8 cellular contexts compared by ENCODE assay signal in the genomic region with DNA sequence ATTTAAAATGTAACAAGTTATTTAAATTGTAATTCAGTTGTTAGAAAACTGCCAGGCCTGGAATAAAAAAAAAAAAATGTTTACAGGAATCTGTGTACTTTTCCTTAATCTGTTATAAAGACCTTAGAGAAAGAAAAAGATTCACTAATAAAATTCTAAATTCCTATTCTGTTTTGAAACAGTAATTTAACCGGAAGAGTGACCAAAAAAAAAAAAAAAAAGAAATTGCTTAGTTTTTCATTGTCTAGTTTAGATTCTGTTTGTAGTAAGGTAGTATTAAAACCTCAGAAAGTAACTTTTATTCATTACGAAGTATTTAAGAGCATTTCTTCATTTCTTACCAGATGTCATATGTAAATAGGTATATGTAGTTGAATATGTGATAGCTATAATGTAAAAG. TPM values are rescaled to one million over a fixed set of nuclear protein-coding genes. Genes with fewer than 3 reads are reported as not detected.
DNase-seq lines count a peak whose midpoint lies in the region; ATAC-seq and TF ChIP-seq lines count a peak whose summit lies in the region.

No MANE protein-coding gene starts in this region.

- peak overlapping the region; percentile 93 for H3K4me2 ChIP-seq in PC-9

- H3K36me3 ChIP-seq in GM06990 (ENCODE audit: control insufficient read depth, insufficient read depth, low read length) (no peaks in the 10 kb centered on the region), PC-9 (ENCODE audit: low read depth) (no peaks in the 10 kb centered on the region), psoas muscle (ENCODE audit: insufficient read depth in 1 of 2, low read depth in 1 of 2) (no peaks in the 10 kb centered on the region)

- H4K20me1 ChIP-seq in PC-9 (ENCODE audit: insufficient read depth): no peaks in the 10 kb centered on the region

- WGBS in psoas muscle, 3 donors: 68 to 78% (median 73%) methylated on average over 2 of the region's 2 CpGs

- H3K27ac Mint-ChIP-seq in endothelial cell (ENCODE audit: unreplicated experiment): peak overlapping the region; percentile 84

- H3K9me2 ChIP-seq in PC-9 (ENCODE audit: insufficient read depth): no peaks in the 10 kb centered on the region

- H3K4me1 Mint-ChIP-seq in endothelial cell (ENCODE audit: unreplicated experiment): peaks cover 31% of the 10 kb centered on the region

- POLR2A ChIA-PET in PC-9 (lab: Charles Lee; ENCODE audit: unreplicated experiment): interaction anchor here (0.5 kb wide), 1 partner anchor 1312 kb away, joined by 3 read pairs; no protein-coding TSS in a partner anchor

- H3K27ac ChIP-seq in PC-9 (peak overlapping the region; percentile 83), psoas muscle (peak overlapping the region; percentile 94)

- H3K79me2 ChIP-seq in PC-9 (ENCODE audit: low read depth): peaks cover 66% of the 10 kb centered on the region

- H3K9me3 Mint-ChIP-seq in endothelial cell (ENCODE audit: unreplicated experiment): no peaks in the 10 kb centered on the region

- H3K9me3 ChIP-seq in PC-9 (ENCODE audit: insufficient read depth, low read depth) (no peaks in the 10 kb centered on the region), psoas muscle (no peaks in the 10 kb centered on the region)

- H3K4me3 ChIP-seq in GM06990 (replicated peaks; ENCODE audit: low read depth, low read length) (peak overlapping the region; percentile 99), PC-9 (peak overlapping the region; percentile 78), psoas muscle (peak overlapping the region; percentile 85)

- H3K27me3 ChIP-seq in GM06990 (replicated peaks; ENCODE audit: control insufficient read depth, insufficient read depth, low read length): no peaks in the 10 kb centered on the region
- H3K27me3 ChIP-seq in PC-9 (ENCODE audit: insufficient read depth, low read depth): no peaks in the 10 kb centered on the region
- no peaks in the 10 kb centered on the region for H3K27me3 ChIP-seq in psoas muscle (ENCODE audit: insufficient read depth in 3 of 3, low read length in 2 of 3)

- peaks cover 4% of the 10 kb centered on the region for H3K36me3 Mint-ChIP-seq in endothelial cell (ENCODE audit: low read depth, unreplicated experiment)

- no TSS peak for BruUV-seq in PC-9 (replicated peaks; lab: Mats Ljungman, UMichigan)

- H3K4me1 ChIP-seq in PC-9 (replicated peaks; ENCODE audit: insufficient read depth): peaks cover 37% of the 10 kb centered on the region
- H3K4me1 ChIP-seq in psoas muscle: peaks cover 21% of the 10 kb centered on the region

- ATAC-seq in psoas muscle: no peak

- TF ChIP-seq CTCF in GM06990 (IDR thresholded peaks at IDR 0.05; ENCODE audit: insufficient read depth, low read length, poor library complexity, severe bottlenecking): no peak
- TF ChIP-seq CTCF in PC-9 (conservative IDR thresholded peaks at IDR 0.05): no peak
- TF ChIP-seq CTCF in endothelial cell (IDR thresholded peaks at IDR 0.05; ENCODE audit: unreplicated experiment): no peak
- no peak for TF ChIP-seq CTCF in psoas muscle (IDR thresholded peaks at IDR 0.05)

- intact Hi-C loops in PC-9 (cut with micrococcal nuclease; ENCODE audit: unreplicated experiment): loop anchor here (5.0 kb wide), 2 partner anchors 77 to 113 kb away; no protein-coding TSS in a partner anchor
- intact Hi-C loops in psoas muscle (cut with DNase I): loop anchor here in 1 of 2 donors (5.0 to 10.0 kb wide), 2 partner anchors 113 to 591 kb away; partner anchors contain the start of gene USP34

- DNase-seq in GM06990 (ENCODE audit: extremely low read depth, insufficient read length): no peak
- DNase-seq in PC-9: no peak
- no peak for DNase-seq in endothelial cell (ENCODE audit: low spot score)
- no peak for DNase-seq in psoas muscle
- no peak for DNase-seq in activated effector memory CD4-positive, alpha-beta T cell treated with anti-CD3 and anti-CD28 coated beads, Interleukin-2, amount 50 U/mL, for 16 hours
- DNase-seq in Kasumi-1 (lab: John Stamatoyannopoulos, UW): no peak
- DNase-seq in cortex of kidney (lab: John Stamatoyannopoulos, UW): no peak
- DNase-seq in NCI-H510A treated with DMSO at 0.1 percent for 48 hours (lab: John Stamatoyannopoulos, UW): no peak

- H3F3A ChIP-seq in PC-9 (ENCODE audit: insufficient read depth, low read depth): peaks cover 22% of the 10 kb centered on the region

- H3K27me3 Mint-ChIP-seq in endothelial cell (ENCODE audit: unreplicated experiment): peaks cover 4% of the 10 kb centered on the region

- peak overlapping the region; percentile 96 for H3K4me3 Mint-ChIP-seq in endothelial cell (ENCODE audit: unreplicated experiment)

- CTCF ChIA-PET in PC-9 (lab: Charles Lee): interaction anchor here (0.6 kb wide), 1 partner anchor 210 kb away, joined by 5 read pairs; no protein-coding TSS in a partner anchor

- no peak overlapping the region for H2AFZ ChIP-seq in PC-9

RNA-seq across cellular contexts. Expression of gene REL, which starts 2.5 kb away (rescaled TPM):
- 12.5 and 13.3 TPM in 2 replicates for total RNA-seq in PC-9 (2021)
- 16.4 TPM for total RNA-seq in endothelial cell (ENCODE audit: unreplicated experiment)
- total RNA-seq in psoas muscle: 1 to 10 TPM; 4.0 to 6.9 (median 4.7) TPM
- 1 to 10 TPM in 1 of 3 donors, under 1 TPM in 2; 0.49 to 2.3 (median 0.53) TPM for polyA plus RNA-seq in psoas muscle
